ENCODE assay signal across 15 cellular contexts in genomic region chrX:14641681-14642655, GRCh38.
DNase-seq lines count a peak whose midpoint lies in the region; ATAC-seq, FAIRE-seq and TF ChIP-seq lines count a peak whose summit lies in the region.
"Had no signal": no experiment of that assay in that cellular context is flagged by ENCODE, and none has a peak within 500 bp of the region (broad histone marks: within the 10 kb centered on the region; RNA-seq: fewer than 3 reads in every experiment).

No MANE protein-coding gene starts in this region.

- 31% methylated on average over 4 of the region's 4 CpGs for WGBS in A549 (ENCODE audit: missing lambda C conversion rate)
- 80 to 96% methylated on average over 3 to 4 of the region's 4 CpGs for WGBS in thyroid gland, 2 donors

- TF ChIP-seq POLR2A in A549 (IDR thresholded peaks at IDR 0.05; ENCODE audit: low read length) (no peak), thyroid gland (IDR thresholded peaks at IDR 0.05) (no peak), GM12891 (IDR thresholded peaks at IDR 0.05; ENCODE audit: low read depth, low read length) (no peak)

- no peaks in the 10 kb centered on the region for H3K36me3 Mint-ChIP-seq in chondrocyte (ENCODE audit: low read depth)
- H3K36me3 Mint-ChIP-seq: CD4-positive, alpha-beta memory T cell had no signal

- no peaks in the 10 kb centered on the region for H3K4me1 ChIP-seq in A549
- H3K4me1 ChIP-seq in thyroid gland = no peaks in the 10 kb centered on the region

- no peaks in the 10 kb centered on the region for H3K4me1 Mint-ChIP-seq in chondrocyte (ENCODE audit: low read depth)
- H3K4me1 Mint-ChIP-seq: B cell; CD4-positive, alpha-beta memory T cell had no signal

- TF ChIP-seq CTCF in A549 (IDR thresholded peaks at IDR 0.05) = no peak
- TF ChIP-seq CTCF in thyroid gland (IDR thresholded peaks at IDR 0.05) = no peak
- no peak for TF ChIP-seq CTCF in chondrocyte (IDR thresholded peaks at IDR 0.05)

- CTCF ChIA-PET in A549 (lab: Yijun Ruan, JAX) = interaction anchor here (0.5 to 0.8 kb wide), 2 partner anchors 10 to 181 kb away, joined by 3 read pairs; no protein-coding TSS in a partner anchor

- POLR2A ChIA-PET in A549 (lab: Yijun Ruan, JAX) = no interaction called here

- no peak overlapping the region for H3K27ac Mint-ChIP-seq in chondrocyte (ENCODE audit: unreplicated experiment)
- H3K27ac Mint-ChIP-seq: B cell; CD4-positive, alpha-beta memory T cell had no signal

- no peaks in the 10 kb centered on the region for H3K9me3 ChIP-seq in A549
- H3K9me3 ChIP-seq in thyroid gland = no peaks in the 10 kb centered on the region

- no peaks in the 10 kb centered on the region for H3K27me3 Mint-ChIP-seq in chondrocyte (ENCODE audit: low read depth)
- H3K27me3 Mint-ChIP-seq: B cell; CD4-positive, alpha-beta memory T cell had no signal

- H3K9me3 Mint-ChIP-seq in chondrocyte (ENCODE audit: low read depth) = peaks cover 8% of the 10 kb centered on the region

- no peak for TF ChIP-seq EP300 in A549 (IDR thresholded peaks at IDR 0.05)

- no peak overlapping the region for H3K4me2 ChIP-seq in A549
- H3K4me2 ChIP-seq: KMS-11 had no signal

- DNase-seq in A549 (ENCODE audit: low read depth in 1 of 2, low spot score in 1 of 2) (no peak), EH (ENCODE audit: low read depth) (peak; percentile 0), NCI-H446 treated with DMSO at 0.1 percent for 48 hours (lab: John Stamatoyannopoulos, UW) (peak; percentile 69), cerebellum (ENCODE audit: low spot score) (peak; percentile 26), thyroid gland (no peak), chondrocyte (ENCODE audit: low spot score) (no peak), GM12891 (ENCODE audit: insufficient read length, low spot score) (no peak)
- DNase-seq: CD4-positive, alpha-beta memory T cell; DND-41; GM23248 had no signal

- no peak overlapping the region for H3K4me3 Mint-ChIP-seq in chondrocyte (ENCODE audit: unreplicated experiment)
- H3K4me3 Mint-ChIP-seq: B cell; CD4-positive, alpha-beta memory T cell had no signal

- TF ChIP-seq RAD21 in A549 (conservative IDR thresholded peaks at IDR 0.05 in 1 of 2, IDR thresholded peaks at IDR 0.05 in 1 of 2) = no peak

- no peaks in the 10 kb centered on the region for H3K27me3 ChIP-seq in thyroid gland

- intact Hi-C loops in thyroid gland (cut with DNase I) = no loop called here

- no peak for FAIRE-seq in A549 (lab: Jason Lieb, UNC)
- no peak for FAIRE-seq in GM12891 (lab: Jason Lieb, UNC)
- FAIRE-seq: GM18507, H54 had no signal

- no peak for ATAC-seq in A549
- ATAC-seq: HCT116 had no signal

- H3K4me3 ChIP-seq in A549 = no peak overlapping the region
- no peak overlapping the region for H3K4me3 ChIP-seq in thyroid gland (replicated peaks in 1 of 3)
- H3K4me3 ChIP-seq: GM23248 had no signal

- H3K36me3 ChIP-seq in thyroid gland = no peaks in the 10 kb centered on the region

- H3K27ac ChIP-seq in A549 (no peak overlapping the region), thyroid gland (no peak overlapping the region)
- H3K27ac ChIP-seq: GM23248, KMS-11 had no signal

TF ChIP-seq in A549, 52 proteins besides CTCF, POLR2A, EP300 and RAD21:
- TF ChIP-seq PBX3 (IDR thresholded peaks at IDR 0.05) (no peak), MAZ (IDR thresholded peaks at IDR 0.05; ENCODE audit: borderline replicate concordance, low read depth, low read length) (no peak), MAFK (IDR thresholded peaks at IDR 0.05; ENCODE audit: partially characterized antibody) (peak; percentile 41)

TF ChIP-seq in GM12891, 5 proteins besides CTCF, POLR2A, EP300 and RAD21:
- no peak for TF ChIP-seq TAF1 (IDR thresholded peaks at IDR 0.05; ENCODE audit: low read depth, low read length)
- no peak for TF ChIP-seq PAX5 (IDR thresholded peaks at IDR 0.05; ENCODE audit: insufficient read depth, low read length, severe bottlenecking)
- TF ChIP-seq SPI1 (IDR thresholded peaks at IDR 0.05; ENCODE audit: low read depth, low read length) = no peak
- TF ChIP-seq POU2F2 (IDR thresholded peaks at IDR 0.05; ENCODE audit: low read depth, low read length) = no peak
- TF ChIP-seq POLR2AphosphoS5 (IDR thresholded peaks at IDR 0.05; ENCODE audit: low read depth, low read length) = no peak

Comparison
In these comparisons a context has a peak if more than half of its experiments do, and no peak if none do; other contexts are left out.
1. DNase-seq: peak in EH (single experiment), NCI-H446 treated with DMSO at 0.1 percent for 48 hours (single experiment) and cerebellum (single experiment); none in A549 (0 of 2), thyroid gland (0 of 2), chondrocyte (single experiment) and GM12891 (single experiment).